11 cellular contexts compared by ENCODE assay signal in the genomic region with DNA sequence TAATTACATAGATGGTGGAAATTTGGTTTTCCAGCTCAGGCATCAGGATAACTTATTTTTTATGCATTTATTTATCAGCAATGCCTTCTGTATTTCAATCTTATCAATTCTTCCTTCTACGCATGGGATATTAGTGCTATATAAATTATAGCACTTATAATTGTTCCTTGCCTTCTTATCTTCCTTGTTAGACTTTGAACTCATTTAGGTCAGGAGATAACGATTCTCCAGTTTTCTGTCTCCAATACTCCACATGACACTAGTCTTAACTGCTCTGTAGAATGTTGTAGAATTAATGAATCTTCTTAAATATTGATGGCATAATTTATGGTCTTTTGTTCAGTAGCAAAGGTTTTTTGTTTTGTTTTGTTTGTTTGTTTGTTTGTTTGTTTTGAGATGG. TPM values are rescaled to one million over a fixed set of nuclear protein-coding genes. Genes with fewer than 3 reads are reported as not detected.
"Had no signal": no experiment of that assay in that cellular context is flagged by ENCODE, and none has a peak within 500 bp of the region (broad histone marks: within the 10 kb centered on the region; RNA-seq: fewer than 3 reads in every experiment).

No MANE protein-coding gene starts in this region.

- ATAC-seq: GM23338, HCT116 had no signal

- FAIRE-seq: H1, H54 had no signal

- H3K27ac ChIP-seq: GM23248 had no signal

- DNase-seq: GM23248, GOT3, H7, H9, HCEC 1CT, HFFc6 had no signal

- H3K9me3 ChIP-seq: HAP-1 had no signal

- H3K36me3 ChIP-seq: HAP-1 had no signal

- H3K4me3 ChIP-seq: GM23248, GM23338, HAP-1 had no signal

RNA-seq across cellular contexts. Expression of a gene that starts 10.7 kb away (rescaled TPM):
- total RNA-seq: GM23248, H1, H9, HFFc6 had no signal
- polyA plus RNA-seq: GM23248, GM23338 had no signal
